Comparison of ENCODE assay signal across 32 cellular contexts in genomic region chr5:167593706-167594105, GRCh38.
"Had no signal": no experiment of that assay in that cellular context is flagged by ENCODE, and none has a peak within 500 bp of the region (broad histone marks: within the 10 kb centered on the region; RNA-seq: fewer than 3 reads in every experiment).

No MANE protein-coding gene starts in this region.

- H3K4me2 ChIP-seq: KMS-11 had no signal

- H3K27me3 ChIP-seq: MG63 had no signal

- H3K9me3 ChIP-seq: MG63 had no signal

- H3K36me3 ChIP-seq: MG63 had no signal

- H3K9ac ChIP-seq: KMS-11 had no signal

- H3K4me3 ChIP-seq: MG63 had no signal

- H3K27ac ChIP-seq: KMS-11 had no signal

- DNase-seq: Karpas-422, Kasumi-1, KG1, MG63, MM.1S, MV-4-11, NCI-H1092, NCI-H1092 treated with DMSO at 0.1 percent for 48 hours, NCI-H1105, NCI-H1105 treated with DMSO at 0.1 percent for 48 hours, NCI-H1417, NCI-H1417 treated with DMSO at 0.1 percent for 48 hours, NCI-H1436, NCI-H1436 treated with DMSO at 0.1 percent for 48 hours, NCI-H146, NCI-H1694, NCI-H1694 treated with DMSO at 0.1 percent for 48 hours, NCI-H187, NCI-H187 treated with DMSO at 0.1 percent for 48 hours, NCI-H1930, NCI-H2029, NCI-H2029 treated with DMSO at 0.1 percent for 48 hours, NCI-H2081, NCI-H2081 treated with DMSO at 0.1 percent for 48 hours, NCI-H2107, NCI-H2171, NCI-H2227 treated with DMSO at 0.1 percent for 48 hours, NCI-H226, NCI-H345, NCI-H446, NCI-H446 treated with DMSO at 0.1 percent for 48 hours had no signal
